ENCODE assay signal across 21 cellular contexts in genomic region chrX:11053351-11053750, GRCh38.
"Had no signal": no experiment of that assay in that cellular context is flagged by ENCODE, and none has a peak within 500 bp of the region (broad histone marks: within the 10 kb centered on the region; RNA-seq: fewer than 3 reads in every experiment).

No MANE protein-coding gene starts in this region.

- DNase-seq: effector memory CD8-positive, alpha-beta T cell; foreskin keratinocyte; kidney; left cardiac atrium; mammary epithelial cell; naive thymus-derived CD4-positive, alpha-beta T cell; nephron progenitor cell; psoas muscle; retina; stimulated activated CD4-positive, alpha-beta T cell treated with anti-CD3 and anti-CD28 coated beads, Interleukin-2, amount 100 ng/mL, for 24 hours; stimulated activated CD4-positive, alpha-beta T cell treated with anti-CD3 and anti-CD28 coated beads, Interleukin-4, amount 100 ng/mL, for 4 hours; stimulated activated naive CD4-positive, alpha-beta T cell; stomach; substantia nigra; trophoblast cell had no signal

- H3K9ac ChIP-seq: parathyroid adenoma had no signal

- H3K4me1 ChIP-seq: esophagus muscularis mucosa, foreskin keratinocyte, parathyroid adenoma, psoas muscle, stomach, vagina had no signal

- H3K36me3 ChIP-seq: esophagus muscularis mucosa, stomach, thoracic aorta, vagina had no signal

- ATAC-seq: effector memory CD8-positive, alpha-beta T cell; foreskin keratinocyte; left cardiac atrium; naive thymus-derived CD4-positive, alpha-beta T cell; psoas muscle; sciatic nerve had no signal

- H3K4me3 ChIP-seq: esophagus muscularis mucosa, psoas muscle, skin epidermis, stomach, thoracic aorta, vagina had no signal

- H3K27me3 ChIP-seq: esophagus muscularis mucosa, foreskin keratinocyte, stomach, vagina had no signal

- H3K9me3 ChIP-seq: esophagus muscularis mucosa, psoas muscle, stomach, thoracic aorta, vagina had no signal
